ENCODE assay signal across 9 cellular contexts in genomic region chr1:206933333-206933945, GRCh38. TPM values are rescaled to one million over a fixed set of nuclear protein-coding genes. Genes with fewer than 3 reads are reported as not detected.
DNase-seq lines count a peak whose midpoint lies in the region; ATAC-seq and TF ChIP-seq lines count a peak whose summit lies in the region.
"Had no signal": no experiment of that assay in that cellular context is flagged by ENCODE, and none has a peak within 500 bp of the region (broad histone marks: within the 10 kb centered on the region; RNA-seq: fewer than 3 reads in every experiment).

No MANE protein-coding gene starts in this region.

- TF ChIP-seq CTCF in liver (IDR thresholded peaks at IDR 0.05; ENCODE audit: low read depth, low read length, missing input control): peak; percentile 60

- no peak overlapping the region for H3K4me3 Mint-ChIP-seq in activated naive CD8-positive, alpha-beta T cell
- no peak overlapping the region for H3K4me3 Mint-ChIP-seq in stimulated activated naive CD8-positive, alpha-beta T cell treated with anti-CD3 and anti-CD28 coated beads, Interleukin-15, amount 100 ng/mL, for 72 hours

- no peaks in the 10 kb centered on the region for H3K36me3 Mint-ChIP-seq in activated naive CD8-positive, alpha-beta T cell

- H3K9ac ChIP-seq in liver (ENCODE audit: low read depth in 1 of 2, low read length in 2 of 2): no peak overlapping the region

- no peaks in the 10 kb centered on the region for H3K9me3 Mint-ChIP-seq in activated naive CD8-positive, alpha-beta T cell (ENCODE audit: low read depth)
- H3K9me3 Mint-ChIP-seq in stimulated activated naive CD8-positive, alpha-beta T cell treated with anti-CD3 and anti-CD28 coated beads, Interleukin-15, amount 100 ng/mL, for 72 hours: no peaks in the 10 kb centered on the region

- peak overlapping the region; percentile 3 for H3K27ac Mint-ChIP-seq in activated naive CD8-positive, alpha-beta T cell
- H3K27ac Mint-ChIP-seq in stimulated activated naive CD8-positive, alpha-beta T cell treated with anti-CD3 and anti-CD28 coated beads, Interleukin-15, amount 100 ng/mL, for 72 hours: no peak overlapping the region

- H3K27me3 Mint-ChIP-seq in activated naive CD8-positive, alpha-beta T cell: no peaks in the 10 kb centered on the region
- H3K27me3 Mint-ChIP-seq in stimulated activated naive CD8-positive, alpha-beta T cell treated with anti-CD3 and anti-CD28 coated beads, Interleukin-15, amount 100 ng/mL, for 72 hours: no peaks in the 10 kb centered on the region

- H3K4me3 ChIP-seq in liver (ENCODE audit: low read depth in 1 of 3, low read length in 3 of 3): no peak overlapping the region

- peak; percentile 22 for DNase-seq in NCI-H2029 (lab: John Stamatoyannopoulos, UW)
- no peak for DNase-seq in NCI-H2029 treated with DMSO at 0.1 percent for 48 hours (lab: John Stamatoyannopoulos, UW)
- peak; percentile 56 to 68 for DNase-seq in stimulated activated naive CD8-positive, alpha-beta T cell treated with anti-CD3 and anti-CD28 coated beads, Interleukin-15, amount 100 ng/mL, for 72 hours
- no peak for DNase-seq in DMS153 (lab: John Stamatoyannopoulos, UW)
- no peak for DNase-seq in NCI-H345 treated with DMSO at 0.1 percent for 48 hours (lab: John Stamatoyannopoulos, UW; ENCODE audit: unreplicated experiment)

- no peaks in the 10 kb centered on the region for H3K4me1 ChIP-seq in liver (ENCODE audit: control insufficient read depth in 4 of 4, insufficient read depth in 4 of 4, low read length in 3 of 4)

- H3K27ac ChIP-seq in liver (ENCODE audit: low read depth in 1 of 2, low read length in 2 of 2): no peak overlapping the region

- no peaks in the 10 kb centered on the region for H3K9me3 ChIP-seq in liver (ENCODE audit: control insufficient read depth in 4 of 4, low read length in 3 of 4)

- ATAC-seq in SK-N-SH treated with all-trans-retinoic acid at 6 μM for 48 hours: peak; percentile 46
- ATAC-seq in stimulated activated naive CD8-positive, alpha-beta T cell treated with anti-CD3 and anti-CD28 coated beads, Interleukin-15, amount 100 ng/mL, for 72 hours: peak; percentile 64

- peaks cover 0 to 7% (median under 1%) of the 10 kb centered on the region in 4 donors for H3K36me3 ChIP-seq in liver (ENCODE audit: control insufficient read depth in 4 of 4, insufficient read depth in 3 of 4, low read depth in 1 of 4, low read length in 3 of 4)

- WGBS in liver: 78% methylated on average over 8 of the region's 8 CpGs

- no peaks in the 10 kb centered on the region for H3K27me3 ChIP-seq in liver (ENCODE audit: control insufficient read depth in 4 of 4, insufficient read depth in 4 of 4, low read length in 3 of 4)

- TF ChIP-seq RAD21 in liver (IDR thresholded peaks at IDR 0.05): peak; percentile 48 to 75

- peaks cover 44% of the 10 kb centered on the region for H3K4me1 Mint-ChIP-seq in activated naive CD8-positive, alpha-beta T cell (ENCODE audit: low read depth)
- H3K4me1 Mint-ChIP-seq in stimulated activated naive CD8-positive, alpha-beta T cell treated with anti-CD3 and anti-CD28 coated beads, Interleukin-15, amount 100 ng/mL, for 72 hours: peaks cover 42% of the 10 kb centered on the region

TF ChIP-seq in SK-N-SH treated with all-trans-retinoic acid at 6 μM for 48 hours, 23 proteins besides CTCF, POLR2A, EP300 and RAD21 (continues in another document):
- TF ChIP-seq SNAI2 (CRISPR knock-in tag; IDR thresholded peaks at IDR 0.05) (no peak), ZFP30 (CRISPR knock-in tag; IDR thresholded peaks at IDR 0.05) (no peak), ARNTL (CRISPR knock-in tag; IDR thresholded peaks at IDR 0.05; ENCODE audit: borderline replicate concordance, low read depth) (no peak), ZC3H10 (CRISPR knock-in tag; IDR thresholded peaks at IDR 0.05) (no peak), PPARA (CRISPR knock-in tag; IDR thresholded peaks at IDR 0.05; ENCODE audit: borderline replicate concordance) (no peak), POU6F1 (CRISPR knock-in tag; IDR thresholded peaks at IDR 0.05; ENCODE audit: borderline replicate concordance, low read depth) (no peak), GLIS3 (CRISPR knock-in tag; IDR thresholded peaks at IDR 0.05) (no peak), BACH2 (CRISPR knock-in tag; IDR thresholded peaks at IDR 0.05; ENCODE audit: borderline replicate concordance) (no peak), RARB (CRISPR knock-in tag; IDR thresholded peaks at IDR 0.05) (no peak), ESRRG (CRISPR knock-in tag; IDR thresholded peaks at IDR 0.05) (no peak)

TF ChIP-seq in liver, 16 proteins besides CTCF, POLR2A, EP300 and RAD21:
- TF ChIP-seq NR2F2 (IDR thresholded peaks at IDR 0.05) (no peak), REST (IDR thresholded peaks at IDR 0.05) (no peak)

RNA-seq across cellular contexts. Expression of gene FCMR, which starts 11.7 kb away (rescaled TPM):
- total RNA-seq in liver: 1 to 10 TPM in 1 of 2 donors, under 1 TPM in 1; 0.70 to 1.3 TPM
- polyA plus RNA-seq in liver: 1 to 10 TPM; 2.2 to 3.6 TPM

RNA-seq across cellular contexts. Expression of gene PIGR, which starts 12.8 kb away (rescaled TPM):
- total RNA-seq in liver: 10 to 100 TPM in 1 of 2 donors, under 1 TPM in 1; 0.09 to 43.3 TPM
- 10 to 100 TPM; 12.0 to 16.1 TPM for polyA plus RNA-seq in liver

RNA-seq across cellular contexts. Expression of gene IL24, which starts 36.2 kb away (rescaled TPM):
- not detected for total RNA-seq in liver
- polyA plus RNA-seq in liver: under 1 TPM in 1 of 2 donors, not detected in 1; 0.13 TPM
- total RNA-seq: urinary bladder had no signal

RNA-seq across cellular contexts. Expression of gene FCAMR, which starts 36.8 kb away (rescaled TPM):
- under 1 TPM; 0.14 to 0.59 TPM for total RNA-seq in liver
- polyA plus RNA-seq in liver: under 1 TPM; 0.23 to 0.54 TPM
- total RNA-seq: urinary bladder had no signal
- polyA plus RNA-seq: urinary bladder had no signal

Comparison
In these comparisons a context has a peak if more than half of its experiments do, and no peak if none do; other contexts are left out.
1. DNase-seq: peak in NCI-H2029 (single experiment) and stimulated activated naive CD8-positive, alpha-beta T cell treated with anti-CD3 and anti-CD28 coated beads, Interleukin-15, amount 100 ng/mL, for 72 hours (2 of 2); none in NCI-H2029 treated with DMSO at 0.1 percent for 48 hours (single experiment), DMS153 (single experiment) and NCI-H345 treated with DMSO at 0.1 percent for 48 hours (single experiment).